Comparison of ENCODE assay signal across 11 cellular contexts in genomic region chr1:114352797-114353196, GRCh38.
A peak's percentile ranks its signal among the peaks of the same experiment; 100 is the strongest.
DNase-seq lines count a peak whose midpoint lies in the region; ATAC-seq and TF ChIP-seq lines count a peak whose summit lies in the region.
"Had no signal": no experiment of that assay in that cellular context is flagged by ENCODE, and none has a peak within 500 bp of the region (broad histone marks: within the 10 kb centered on the region; RNA-seq: fewer than 3 reads in every experiment).

No MANE protein-coding gene starts in this region.

- 25% methylated on average over 1 of the region's 6 CpGs; no CpG with 5 or more reads in 1 of the 2 experiments for WGBS in IMR-90 (ENCODE audit: extremely low coverage in 2 of 2, insufficient read length in 1 of 2), 2 experiments
- 53% methylated on average over 5 of the region's 6 CpGs for WGBS in mesenchymal stem cell

- no TSS peak for BruUV-seq in IMR-90 (replicated peaks; lab: Mats Ljungman, UMichigan)

- H3K4me2 ChIP-seq in BLaER1 (peak overlapping the region; percentile 64), IMR-90 (ENCODE audit: low read depth, low read length) (no peak overlapping the region), mesenchymal stem cell (ENCODE audit: low read length, poor library complexity, severe bottlenecking) (no peak overlapping the region)

- H3K18ac ChIP-seq in IMR-90 (ENCODE audit: low read depth, low read length) (no peak overlapping the region), mesenchymal stem cell (ENCODE audit: low read depth in 1 of 2, low read length in 2 of 2) (no peak overlapping the region)

- peaks cover 20% of the 10 kb centered on the region for H3K4me1 ChIP-seq in BLaER1
- H3K4me1 ChIP-seq in IMR-90 (ENCODE audit: control insufficient read depth, insufficient read depth, low read length) = peaks cover 4% of the 10 kb centered on the region; the same call in 1 of the 2 replicates
- peaks cover 2% of the 10 kb centered on the region for H3K4me1 ChIP-seq in mesenchymal stem cell (ENCODE audit: control insufficient read depth, insufficient read depth, low read depth, low read length)

- no peaks in the 10 kb centered on the region for H3K9me1 ChIP-seq in IMR-90 (ENCODE audit: insufficient read depth, low read length)

- no peak overlapping the region for H2AK9ac ChIP-seq in IMR-90 (replicated peaks; ENCODE audit: low read depth, low read length, poor library complexity)

- TF ChIP-seq RAD21 in IMR-90 (IDR thresholded peaks at IDR 0.05; ENCODE audit: low read length) = no peak

- H3K4me3 Mint-ChIP-seq in T-helper 17 cell = no peak overlapping the region
- H3K4me3 Mint-ChIP-seq in naive thymus-derived CD8-positive, alpha-beta T cell = peak overlapping the region in 1 of 10 donors; percentile 50

- H2BK12ac ChIP-seq in mesenchymal stem cell (ENCODE audit: low read length in 2 of 2) = no peak overlapping the region

- peaks cover 0 to 2% (median 0%) of the 10 kb centered on the region in 9 donors for H3K9me3 Mint-ChIP-seq in naive thymus-derived CD8-positive, alpha-beta T cell

- H2BK15ac ChIP-seq in IMR-90 (ENCODE audit: low read depth, low read length) = no peak overlapping the region
- no peak overlapping the region for H2BK15ac ChIP-seq in mesenchymal stem cell (ENCODE audit: low read depth, poor library complexity, severe bottlenecking)

- H3K14ac ChIP-seq in IMR-90 (replicated peaks; ENCODE audit: low read depth, low read length) (no peak overlapping the region), mesenchymal stem cell (ENCODE audit: low read length in 2 of 2) (no peak overlapping the region)

- H2BK5ac ChIP-seq in IMR-90 (ENCODE audit: low read depth, low read length, poor library complexity, severe bottlenecking) (no peak overlapping the region), mesenchymal stem cell (ENCODE audit: low read depth, low read length, poor library complexity, severe bottlenecking) (no peak overlapping the region)

- H3K9me3 ChIP-seq in BLaER1 (0 out of 2 replicates have a peak, but pooled peaks cover 10% of the 10 kb centered on the region), IMR-90 (ENCODE audit: control insufficient read depth, insufficient read depth, low read length) (no peaks in the 10 kb centered on the region), T-helper 17 cell (ENCODE audit: control insufficient read depth, low read length, poor library complexity, severe bottlenecking) (no peaks in the 10 kb centered on the region), mesenchymal stem cell (ENCODE audit: control insufficient read depth, low read length) (no peaks in the 10 kb centered on the region)
- H3K9me3 ChIP-seq: ovary had no signal

- TF ChIP-seq POLR2A in IMR-90 (IDR thresholded peaks at IDR 0.05; ENCODE audit: low read depth, low read length) = no peak

- in situ Hi-C loops in IMR-90 (cut with MboI; ENCODE audit: low sequenced_read_pairs) = no loop called here

- H4K5ac ChIP-seq in IMR-90 (ENCODE audit: low read depth, low read length) = no peak overlapping the region

- H2BK20ac ChIP-seq in IMR-90 (ENCODE audit: low read depth, low read length) = no peak overlapping the region

- H2BK120ac ChIP-seq in IMR-90 (ENCODE audit: low read depth, low read length) (no peak overlapping the region), mesenchymal stem cell (ENCODE audit: low read depth, low read length) (no peak overlapping the region)

- no peak for TF ChIP-seq CTCF in IMR-90 (conservative IDR thresholded peaks at IDR 0.05; ENCODE audit: low read depth, low read length)

- peaks cover 10% of the 10 kb centered on the region for H3K4me1 Mint-ChIP-seq in T-helper 17 cell
- H3K4me1 Mint-ChIP-seq in naive thymus-derived CD8-positive, alpha-beta T cell = peaks cover 0 to 14% (median 1%) of the 10 kb centered on the region in 4 donors

- H3K27me3 ChIP-seq in BLaER1 (no peaks in the 10 kb centered on the region), IMR-90 (ENCODE audit: control insufficient read depth, insufficient read depth, low read length) (peaks cover 5% of the 10 kb centered on the region; the same call in 1 of the 2 replicates), mesenchymal stem cell (ENCODE audit: control insufficient read depth in 1 of 2, insufficient read depth in 1 of 2, low read length in 2 of 2) (peaks cover 16 to 21% of the 10 kb centered on the region in 2 experiments)
- H3K27me3 ChIP-seq: ovary had no signal

- H3K36me3 ChIP-seq in BLaER1 = no peaks in the 10 kb centered on the region
- no peaks in the 10 kb centered on the region for H3K36me3 ChIP-seq in IMR-90 (ENCODE audit: control insufficient read depth, insufficient read depth, low read length)
- H3K36me3 ChIP-seq in mesenchymal stem cell (ENCODE audit: control insufficient read depth in 1 of 2, insufficient read depth in 2 of 2, low read depth in 1 of 2, low read length in 2 of 2) = no peaks in the 10 kb centered on the region
- H3K36me3 ChIP-seq: ovary had no signal

- H3K79me1 ChIP-seq in IMR-90 (ENCODE audit: low read depth in 1 of 2, low read length in 2 of 2) (no peaks in the 10 kb centered on the region), mesenchymal stem cell (replicated peaks; ENCODE audit: low read length, poor library complexity, severe bottlenecking) (no peaks in the 10 kb centered on the region)

- no peaks in the 10 kb centered on the region for H3K27me3 Mint-ChIP-seq in T-helper 17 cell
- peaks cover 0 to 4% (median 0%) of the 10 kb centered on the region in 5 donors for H3K27me3 Mint-ChIP-seq in naive thymus-derived CD8-positive, alpha-beta T cell

- H3K23ac ChIP-seq in IMR-90 (ENCODE audit: low read depth, low read length) (no peak overlapping the region), mesenchymal stem cell (ENCODE audit: low read length in 2 of 2) (no peak overlapping the region)

- H4K20me1 ChIP-seq in BLaER1 (no peaks in the 10 kb centered on the region), IMR-90 (ENCODE audit: insufficient read depth, low read length) (no peaks in the 10 kb centered on the region)

- H3K4me3 ChIP-seq in BLaER1 = no peak overlapping the region
- H3K4me3 ChIP-seq in IMR-90 (ENCODE audit: insufficient read depth, low read depth, low read length) = no peak overlapping the region
- H3K4me3 ChIP-seq in mesenchymal stem cell (ENCODE audit: insufficient read depth in 1 of 2, low read depth in 1 of 2, low read length in 2 of 2) = no peak overlapping the region
- H3K4me3 ChIP-seq: ovary had no signal

- H3K27ac Mint-ChIP-seq in T-helper 17 cell = peak overlapping the region; percentile 78
- H3K27ac Mint-ChIP-seq in naive thymus-derived CD8-positive, alpha-beta T cell = peak overlapping the region in 4 of 10 donors; percentile 61 to 89 (median 74)

- H4K8ac ChIP-seq in IMR-90 (ENCODE audit: low read depth in 2 of 2, low read length in 2 of 2) (no peak overlapping the region), mesenchymal stem cell (ENCODE audit: low read length) (no peak overlapping the region)

- CTCF ChIA-PET in IMR-90 (lab: Yijun Ruan, JAX) = interaction anchor here (0.8 kb wide), 1 partner anchor 9 kb away, joined by 3 read pairs; no protein-coding TSS in a partner anchor

- H3K56ac ChIP-seq in IMR-90 (ENCODE audit: extremely low read depth, insufficient read depth, low read length) = no peak overlapping the region

- H3K9ac ChIP-seq in BLaER1 = no peak overlapping the region
- H3K9ac ChIP-seq in IMR-90 (ENCODE audit: low read depth, low read length) = no peak overlapping the region
- peak overlapping the region; percentile 5 for H3K9ac ChIP-seq in mesenchymal stem cell (ENCODE audit: low read length)

- H3K36me3 Mint-ChIP-seq in T-helper 17 cell (ENCODE audit: low read depth) = peaks cover 4% of the 10 kb centered on the region
- peaks cover 0 to 5% (median 0%) of the 10 kb centered on the region in 3 donors for H3K36me3 Mint-ChIP-seq in naive thymus-derived CD8-positive, alpha-beta T cell

- DNase-seq in IMR-90 (no peak), T-helper 17 cell (no peak), mesenchymal stem cell (no peak), HCEC 1CT (no peak), NCI-H748 treated with DMSO at 0.1 percent for 48 hours (lab: John Stamatoyannopoulos, UW) (no peak)
- no peak for DNase-seq in naive thymus-derived CD8-positive, alpha-beta T cell
- DNase-seq: activated CD4-positive, CD25-positive, alpha-beta regulatory T cell had no signal

- H3K4ac ChIP-seq in IMR-90 (ENCODE audit: low read depth, low read length) (no peak overlapping the region), mesenchymal stem cell (ENCODE audit: low read depth in 1 of 2, low read length in 2 of 2) (no peak overlapping the region)

- H3K27ac ChIP-seq in BLaER1 (no peak overlapping the region; the same call in 1 of the 2 replicates), IMR-90 (ENCODE audit: insufficient read depth, low read length) (no peak overlapping the region), mesenchymal stem cell (ENCODE audit: low read length, poor library complexity, severe bottlenecking) (no peak overlapping the region)
- H3K27ac ChIP-seq: ovary, RWPE1 had no signal

- H2AFZ ChIP-seq in IMR-90 (replicated peaks; ENCODE audit: low read length, poor library complexity) (no peak overlapping the region), mesenchymal stem cell (ENCODE audit: low read depth, low read length) (no peak overlapping the region)

- POLR2A ChIA-PET in IMR-90 (lab: Charles Lee; ENCODE audit: unreplicated experiment) = no interaction called here
- POLR2A ChIA-PET in naive thymus-derived CD8-positive, alpha-beta T cell (lab: Charles Lee) = no interaction called here

- intact Hi-C loops in IMR-90 (cut with micrococcal nuclease) = no loop called here

- H2AK5ac ChIP-seq in IMR-90 (ENCODE audit: low read depth, low read length) = no peak overlapping the region
- no peak overlapping the region for H2AK5ac ChIP-seq in mesenchymal stem cell (ENCODE audit: low read length, severe bottlenecking)

- dilution Hi-C loops in IMR-90 (cut with HindIII; ENCODE audit: low sequenced_read_pairs, unreplicated experiment) = no loop called here

- H4K91ac ChIP-seq in IMR-90 (ENCODE audit: insufficient read depth, low read depth, low read length) (no peak overlapping the region), mesenchymal stem cell (ENCODE audit: low read length) (no peak overlapping the region)

- peak; percentile 79 for ATAC-seq in IMR-90 (ENCODE audit: low read depth)
- ATAC-seq in T-helper 17 cell = no peak
- no peak for ATAC-seq in HG03521 (IDR thresholded peaks at IDR 0.05; ENCODE audit: unreplicated experiment)
- ATAC-seq in naive thymus-derived CD8-positive, alpha-beta T cell = no peak

TF ChIP-seq in IMR-90, 13 proteins besides CTCF, POLR2A, EP300 and RAD21 (continues in another document):
- TF ChIP-seq SMC3 (IDR thresholded peaks at IDR 0.05; ENCODE audit: low read depth, low read length) = no peak
- TF ChIP-seq RFX5 (IDR thresholded peaks at IDR 0.05; ENCODE audit: low read depth, low read length) = no peak
- no peak for TF ChIP-seq USF2 (IDR thresholded peaks at IDR 0.05; ENCODE audit: low read depth, low read length)
- no peak for TF ChIP-seq MAZ (IDR thresholded peaks at IDR 0.05; ENCODE audit: borderline replicate concordance, low read depth, low read length)
